ENCODE assay signal across 8 cellular contexts in the genomic region with DNA sequence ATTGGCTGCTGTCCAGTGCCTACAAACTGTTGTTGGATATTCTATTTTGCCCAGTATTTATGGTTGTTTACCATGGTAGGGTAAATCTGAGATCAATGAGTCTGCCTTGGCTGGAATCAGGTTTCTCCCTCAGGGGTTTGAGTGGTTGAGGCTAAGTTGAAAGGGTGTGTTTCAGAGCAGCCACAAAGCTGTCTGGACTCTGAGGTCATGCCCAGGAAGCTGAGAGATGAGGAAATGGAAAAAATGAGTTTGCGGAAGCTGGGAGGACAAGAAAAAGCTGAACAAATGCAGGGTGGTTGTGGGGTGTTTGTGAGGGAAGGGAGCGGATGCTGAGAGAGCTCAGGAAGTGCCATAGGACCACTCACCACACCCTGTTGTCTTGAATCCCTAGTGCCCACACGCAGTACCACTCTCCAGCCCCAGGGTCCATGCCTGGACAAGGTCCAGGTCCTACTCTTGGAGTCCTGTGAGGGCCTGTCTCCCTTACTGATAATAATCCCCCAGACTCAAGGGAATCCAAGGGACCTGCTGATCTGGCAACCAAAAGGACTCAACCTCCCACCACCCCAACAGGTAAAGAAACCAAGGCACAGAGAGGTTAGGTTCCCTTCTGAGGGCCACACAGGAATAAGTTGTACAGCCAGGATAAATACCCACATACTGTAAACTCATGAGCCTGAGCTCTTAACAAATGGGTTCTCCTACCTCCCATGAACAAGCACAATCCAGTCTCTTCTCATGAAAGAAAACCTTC.
DNase-seq lines count a peak whose midpoint lies in the region; ATAC-seq and TF ChIP-seq lines count a peak whose summit lies in the region.

No MANE protein-coding gene starts in this region.

- in situ Hi-C loops in astrocyte of the spinal cord (cut with HindIII; ENCODE audit: low sequenced_read_pairs): no loop called here

- DNase-seq in NCI-H345 (lab: John Stamatoyannopoulos, UW) (peak; percentile 12), NCI-H345 treated with DMSO at 0.1 percent for 48 hours (lab: John Stamatoyannopoulos, UW; ENCODE audit: unreplicated experiment) (no peak), NOMO-1 treated with dmso at 0.1 percent for 144 hours (lab: John Stamatoyannopoulos, UW; ENCODE audit: unreplicated experiment) (peak; percentile 95), astrocyte of the spinal cord (ENCODE audit: low read depth, low spot score) (peak; percentile 93), kidney tubule cell (ENCODE audit: low spot score) (peak; percentile 96), thyroid gland (peak; percentile 14 to 15), NCI-H1105 treated with DMSO at 0.1 percent for 48 hours (lab: John Stamatoyannopoulos, UW) (no peak)

- no peak overlapping the region for H3K4me3 ChIP-seq in astrocyte of the spinal cord (ENCODE audit: low read depth, low read length)
- H3K4me3 ChIP-seq in thyroid gland (replicated peaks in 1 of 3): no peak overlapping the region

- peak overlapping the region in 1 of 3 donors; percentile 56 for H3K27ac ChIP-seq in thyroid gland

- 71 to 83% methylated on average over 3 of the region's 3 CpGs for WGBS in thyroid gland, 2 donors

- no peak for TF ChIP-seq POLR2A in thyroid gland (IDR thresholded peaks at IDR 0.05)

- no peaks in the 10 kb centered on the region for H3K9me3 ChIP-seq in thyroid gland

- H3K4me1 ChIP-seq in thyroid gland: peaks cover 4 to 19% of the 10 kb centered on the region in 2 donors

- no peak for TF ChIP-seq CTCF in astrocyte of the spinal cord (IDR thresholded peaks at IDR 0.05; ENCODE audit: low read depth, low read length)
- TF ChIP-seq CTCF in thyroid gland (IDR thresholded peaks at IDR 0.05): no peak

- ATAC-seq in HG02678 (IDR thresholded peaks at IDR 0.05; ENCODE audit: unreplicated experiment): peak; percentile 51

- H3K36me3 ChIP-seq in thyroid gland: no peaks in the 10 kb centered on the region

- H3K27me3 ChIP-seq in thyroid gland: no peaks in the 10 kb centered on the region

- intact Hi-C loops in thyroid gland (cut with DNase I): no loop called here

Comparison
In these comparisons a context has a peak if more than half of its experiments do, and no peak if none do; other contexts are left out.
1. DNase-seq: peak in NCI-H345 (single experiment), NOMO-1 treated with dmso at 0.1 percent for 144 hours (single experiment), astrocyte of the spinal cord (single experiment), kidney tubule cell (single experiment) and thyroid gland (2 of 2); none in NCI-H345 treated with DMSO at 0.1 percent for 48 hours (single experiment) and NCI-H1105 treated with DMSO at 0.1 percent for 48 hours (single experiment).